In genomic region chr11:3139481-3140290, GRCh38 we compare ENCODE assay signal across 1 cellular context.
A peak's percentile ranks its signal among the peaks of the same experiment; 100 is the strongest.
TF ChIP-seq lines count a peak whose summit lies in the region.

No MANE protein-coding gene starts in this region.

TF ChIP-seq in K562, 482 proteins besides CTCF, POLR2A, EP300 and RAD21 (continued from another document):
- TF ChIP-seq PRDM10 (IDR thresholded peaks at IDR 0.05; ENCODE audit: partially characterized antibody) (peak; percentile 39), MAX (CRISPR knock-in tag; IDR thresholded peaks at IDR 0.05) (no peak), ZNF282 (CRISPR knock-in tag; IDR thresholded peaks at IDR 0.05) (no peak), PYGO2 (tag; IDR thresholded peaks at IDR 0.05) (no peak), KDM1A (IDR thresholded peaks at IDR 0.05) (0 out of 4 replicates have a peak, but pooled peaks of 1 of the 2 experiments have one; percentile 20), ZNF512 (tag; IDR thresholded peaks at IDR 0.05) (no peak), HDAC1 (IDR thresholded peaks at IDR 0.05) (no peak), LEF1 (IDR thresholded peaks at IDR 0.05) (no peak), SMARCA5 (IDR thresholded peaks at IDR 0.05) (no peak), ZNF143 (CRISPR knock-in tag; IDR thresholded peaks at IDR 0.05) (no peak), ZNF280B (CRISPR knock-in tag; IDR thresholded peaks at IDR 0.05) (no peak), MCM7 (IDR thresholded peaks at IDR 0.05) (no peak), SIN3B (IDR thresholded peaks at IDR 0.05; ENCODE audit: low read depth) (no peak), ZNF408 (CRISPR knock-in tag; IDR thresholded peaks at IDR 0.05; ENCODE audit: low read depth) (no peak), SMARCB1 (IDR thresholded peaks at IDR 0.05; ENCODE audit: insufficient read length, low read depth) (no peak), BCOR (IDR thresholded peaks at IDR 0.05) (0 out of 2 replicates have a peak, but pooled peaks have one; percentile 45)
